ENCODE assay signal across 8 cellular contexts in genomic region chr5:157290981-157291711, GRCh38. TPM values are rescaled to one million over a fixed set of nuclear protein-coding genes. Genes with fewer than 3 reads are reported as not detected.
DNase-seq lines count a peak whose midpoint lies in the region; ATAC-seq, FAIRE-seq and TF ChIP-seq lines count a peak whose summit lies in the region.

No MANE protein-coding gene starts in this region.

- peaks cover 0 to 3% (median 0%) of the 10 kb centered on the region in 7 donors for H3K9me3 Mint-ChIP-seq in CD14-positive monocyte
- H3K9me3 Mint-ChIP-seq in activated T-helper 2 cell treated with anti-CD3 and anti-CD28 coated beads, Interferon-gamma antibody, Interleukin-2, Interleukin-4, amounts not matched to agents 10 μg/mL and 5 μg/mL and 100 μg/mL, durations not matched to agents 14 hours and 24 hours and 36 hours = no peaks in the 10 kb centered on the region
- H3K9me3 Mint-ChIP-seq in osteocyte (ENCODE audit: unreplicated experiment) = no peaks in the 10 kb centered on the region

- H3K4me1 Mint-ChIP-seq in CD14-positive monocyte = peaks cover 4% of the 10 kb centered on the region
- peaks cover 58% of the 10 kb centered on the region for H3K4me1 Mint-ChIP-seq in activated T-helper 2 cell treated with anti-CD3 and anti-CD28 coated beads, Interferon-gamma antibody, Interleukin-2, Interleukin-4, amounts not matched to agents 10 μg/mL and 5 μg/mL and 100 μg/mL, durations not matched to agents 14 hours and 24 hours and 36 hours (ENCODE audit: low read depth)
- H3K4me1 Mint-ChIP-seq in osteocyte (ENCODE audit: unreplicated experiment) = peaks cover 25% of the 10 kb centered on the region

- no peak for FAIRE-seq in D721Med (lab: Jason Lieb, UNC)

- H3K27me3 Mint-ChIP-seq in CD14-positive monocyte (ENCODE audit: low read depth in 3 of 3) (no peaks in the 10 kb centered on the region), osteocyte (ENCODE audit: unreplicated experiment) (no peaks in the 10 kb centered on the region)
- no peaks in the 10 kb centered on the region for H3K27me3 Mint-ChIP-seq in activated T-helper 2 cell treated with anti-CD3 and anti-CD28 coated beads, Interferon-gamma antibody, Interleukin-2, Interleukin-4, amounts not matched to agents 10 μg/mL and 5 μg/mL and 100 μg/mL, durations not matched to agents 14 hours and 24 hours and 36 hours (ENCODE audit: low read depth)

- DNase-seq in CD14-positive monocyte (ENCODE audit: low spot score) (peak; percentile 74), osteocyte (ENCODE audit: extremely low spot score, unreplicated experiment) (peak; percentile 77), NCI-H2029 (lab: John Stamatoyannopoulos, UW) (no peak), D721Med (ENCODE audit: insufficient read length, low spot score) (no peak), NCI-H1105 treated with DMSO at 0.1 percent for 48 hours (lab: John Stamatoyannopoulos, UW) (no peak)
- DNase-seq in activated T-helper 2 cell treated with anti-CD3 and anti-CD28 coated beads, Interferon-gamma antibody, Interleukin-2, Interleukin-4, amounts not matched to agents 10 μg/mL and 5 μg/mL and 100 μg/mL, durations not matched to agents 14 hours and 24 hours and 36 hours (ENCODE audit: low spot score) = no peak

- TF ChIP-seq CTCF in CD14-positive monocyte (IDR thresholded peaks at IDR 0.05) (no peak), osteocyte (IDR thresholded peaks at IDR 0.05) (no peak), D721Med (IDR thresholded peaks at IDR 0.05; ENCODE audit: insufficient read depth, missing control alignments) (no peak)

- H3K36me3 Mint-ChIP-seq in CD14-positive monocyte (peaks cover 56 to 65% of the 10 kb centered on the region in 2 donors), osteocyte (ENCODE audit: unreplicated experiment) (peaks cover 4% of the 10 kb centered on the region)
- peaks cover 84% of the 10 kb centered on the region for H3K36me3 Mint-ChIP-seq in activated T-helper 2 cell treated with anti-CD3 and anti-CD28 coated beads, Interferon-gamma antibody, Interleukin-2, Interleukin-4, amounts not matched to agents 10 μg/mL and 5 μg/mL and 100 μg/mL, durations not matched to agents 14 hours and 24 hours and 36 hours (ENCODE audit: low read depth)

- H3K27ac Mint-ChIP-seq in CD14-positive monocyte (peak overlapping the region in 2 of 7 donors; percentile 4 to 60), osteocyte (ENCODE audit: unreplicated experiment) (no peak overlapping the region)
- H3K27ac Mint-ChIP-seq in activated T-helper 2 cell treated with anti-CD3 and anti-CD28 coated beads, Interferon-gamma antibody, Interleukin-2, Interleukin-4, amounts not matched to agents 10 μg/mL and 5 μg/mL and 100 μg/mL, durations not matched to agents 14 hours and 24 hours and 36 hours = peak overlapping the region; percentile 83

- intact Hi-C loops in CD14-positive monocyte (cut with micrococcal nuclease) = no loop called here
- intact Hi-C loops in activated T-helper 2 cell treated with anti-CD3 and anti-CD28 coated beads, Interferon-gamma antibody, Interleukin-2, Interleukin-4, amounts not matched to agents 10 μg/mL and 5 μg/mL and 100 μg/mL, durations not matched to agents 14 hours and 24 hours and 36 hours (cut with micrococcal nuclease) = loop anchor here (5.0 kb wide), 1 partner anchor 34 kb away; no protein-coding TSS in a partner anchor

- ATAC-seq in GM19035 (IDR thresholded peaks at IDR 0.05; ENCODE audit: unreplicated experiment) (peak; percentile 71), HG03103 (IDR thresholded peaks at IDR 0.05; ENCODE audit: low read depth, unreplicated experiment) (peak; percentile 85)

- no peak overlapping the region for H3K4me3 Mint-ChIP-seq in CD14-positive monocyte
- H3K4me3 Mint-ChIP-seq in activated T-helper 2 cell treated with anti-CD3 and anti-CD28 coated beads, Interferon-gamma antibody, Interleukin-2, Interleukin-4, amounts not matched to agents 10 μg/mL and 5 μg/mL and 100 μg/mL, durations not matched to agents 14 hours and 24 hours and 36 hours (ENCODE audit: low read depth) = no peak overlapping the region
- no peak overlapping the region for H3K4me3 Mint-ChIP-seq in osteocyte (ENCODE audit: unreplicated experiment)

RNA-seq across cellular contexts. Expression of gene CYFIP2, which starts 25.2 kb away (rescaled TPM):
- 10 to 100 TPM; 33.6 to 45.6 TPM for polyA plus RNA-seq in CD14-positive monocyte
- 171 and 182 TPM in 2 replicates for total RNA-seq in activated T-helper 2 cell treated with anti-CD3 and anti-CD28 coated beads, Interferon-gamma antibody, Interleukin-2, Interleukin-4, amounts not matched to agents 10 μg/mL and 5 μg/mL and 100 μg/mL, durations not matched to agents 14 hours and 24 hours and 36 hours
- total RNA-seq in osteocyte = 26.4 and 33.4 TPM in 2 replicates

Comparison
In these comparisons a context has a peak if more than half of its experiments do, and no peak if none do; other contexts are left out.
1. DNase-seq: peak in CD14-positive monocyte (single experiment) and osteocyte (single experiment); none in activated T-helper 2 cell treated with anti-CD3 and anti-CD28 coated beads, Interferon-gamma antibody, Interleukin-2, Interleukin-4, amounts not matched to agents 10 μg/mL and 5 μg/mL and 100 μg/mL, durations not matched to agents 14 hours and 24 hours and 36 hours (single experiment), NCI-H2029 (single experiment), D721Med (single experiment) and NCI-H1105 treated with DMSO at 0.1 percent for 48 hours (single experiment).